ENCODE assay signal across 8 cellular contexts in the genomic region with DNA sequence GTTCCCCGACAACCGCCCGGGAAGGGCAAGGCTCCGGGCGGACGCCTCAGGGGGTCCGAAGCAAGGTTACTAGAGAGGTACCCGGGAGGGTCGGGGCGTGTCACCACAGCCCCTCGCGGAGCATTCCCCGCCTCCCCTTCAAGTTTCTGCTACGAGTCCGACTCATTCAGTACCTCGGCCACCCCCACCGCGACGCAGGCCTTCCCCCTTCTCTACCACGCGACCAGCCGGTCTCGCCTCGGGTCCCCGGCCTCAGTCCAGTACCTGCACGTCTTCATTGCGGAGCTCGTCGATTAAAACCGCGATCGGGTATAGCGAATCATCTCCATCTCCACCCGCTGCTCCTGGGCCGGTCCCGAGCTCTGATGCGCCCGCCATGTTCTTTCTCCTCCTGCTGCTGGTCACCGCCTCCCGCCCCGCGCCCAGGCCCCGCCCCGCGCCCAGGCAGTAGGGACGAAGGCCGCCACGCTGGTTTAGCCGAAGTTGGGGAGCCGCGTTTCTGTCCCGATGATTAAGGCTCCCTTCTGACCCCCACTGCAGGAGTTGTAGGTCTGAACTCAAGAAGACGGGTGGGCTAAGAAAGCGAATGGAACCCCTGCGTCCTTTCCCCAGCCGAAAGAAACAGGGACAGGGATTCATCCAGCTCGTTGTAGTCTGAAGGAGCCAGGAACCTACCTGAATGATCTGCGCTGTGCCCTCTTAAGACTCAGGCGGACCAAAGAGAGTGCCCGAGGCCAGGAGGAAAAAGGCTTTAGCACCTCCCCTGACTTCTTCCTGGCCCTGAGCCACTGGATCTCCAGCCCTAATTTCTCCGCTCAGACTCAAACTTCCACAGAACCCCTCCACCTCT.
DNase-seq lines count a peak whose midpoint lies in the region; ATAC-seq lines count a peak whose summit lies in the region.

A gene (minus strand): TSS at position 406 of the 850 bp plus-strand sequence. CDS start 28 bp downstream, at position 378.

- ATAC-seq in GM18867 (IDR thresholded peaks at IDR 0.05; ENCODE audit: unreplicated experiment) (peak; percentile 91), HG03097 (IDR thresholded peaks at IDR 0.05; ENCODE audit: low FRiP score, unreplicated experiment) (peak; percentile 73)

- H2AFZ ChIP-seq in ACC112 (ENCODE audit: low read length, unreplicated experiment): peak within 1 kb of the TSS; percentile 94

- no peaks in the 10 kb centered on the region for H3K27me3 ChIP-seq in ACC112 (ENCODE audit: insufficient read depth, low read length)

- peaks cover 7% of the 10 kb centered on the region; the same call in 1 of the 2 replicates for H3K36me3 ChIP-seq in ACC112 (ENCODE audit: insufficient read depth, low read length)

- peaks cover 39% of the 10 kb centered on the region for H3K79me2 ChIP-seq in ACC112 (ENCODE audit: control insufficient read depth, insufficient read depth, low read length, unreplicated experiment)

- peak; percentile 65 for DNase-seq in NCI-H2227 (lab: John Stamatoyannopoulos, UW; ENCODE audit: unreplicated experiment)
- peak; percentile 69 to 81 (median 70) for DNase-seq in activated CD4-positive, CD25-positive, alpha-beta regulatory T cell (lab: John Stamatoyannopoulos, UW)
- DNase-seq in caudate nucleus (lab: John Stamatoyannopoulos, UW): peak in 60 of 61 donors; percentile 26 to 93 (median 82)
- peak; percentile 77 for DNase-seq in inferior parietal cortex (ENCODE audit: extremely low spot score)
- DNase-seq in stimulated activated CD4-positive, alpha-beta T cell treated with anti-CD3 and anti-CD28 coated beads, Interleukin-12 subunit alpha, Interleukin-12 subunit beta, amount 100 ng/mL, for 4 hours: peak; percentile 70

- peaks cover 14% of the 10 kb centered on the region for H3K4me1 ChIP-seq in ACC112 (ENCODE audit: control insufficient read depth, insufficient read depth, low read length, unreplicated experiment)

- peak within 1 kb of the TSS; percentile 75 for H3K27ac ChIP-seq in ACC112 (ENCODE audit: low read depth, low read length)
- peak within 1 kb of the TSS; percentile 98 for H3K27ac ChIP-seq in caudate nucleus (ENCODE audit: low read depth, low read length)

- peak within 1 kb of the TSS; percentile 90 for H3K4me3 ChIP-seq in ACC112 (ENCODE audit: low read depth, low read length)

Comparison
In these comparisons a context has a peak if more than half of its experiments do, and no peak if none do; other contexts are left out.
1. Peak in every context shown above with its lines: DNase-seq, ATAC-seq, H3K4me3 ChIP-seq and H3K27ac ChIP-seq.